ENCODE assay signal across 21 cellular contexts in the genomic region with DNA sequence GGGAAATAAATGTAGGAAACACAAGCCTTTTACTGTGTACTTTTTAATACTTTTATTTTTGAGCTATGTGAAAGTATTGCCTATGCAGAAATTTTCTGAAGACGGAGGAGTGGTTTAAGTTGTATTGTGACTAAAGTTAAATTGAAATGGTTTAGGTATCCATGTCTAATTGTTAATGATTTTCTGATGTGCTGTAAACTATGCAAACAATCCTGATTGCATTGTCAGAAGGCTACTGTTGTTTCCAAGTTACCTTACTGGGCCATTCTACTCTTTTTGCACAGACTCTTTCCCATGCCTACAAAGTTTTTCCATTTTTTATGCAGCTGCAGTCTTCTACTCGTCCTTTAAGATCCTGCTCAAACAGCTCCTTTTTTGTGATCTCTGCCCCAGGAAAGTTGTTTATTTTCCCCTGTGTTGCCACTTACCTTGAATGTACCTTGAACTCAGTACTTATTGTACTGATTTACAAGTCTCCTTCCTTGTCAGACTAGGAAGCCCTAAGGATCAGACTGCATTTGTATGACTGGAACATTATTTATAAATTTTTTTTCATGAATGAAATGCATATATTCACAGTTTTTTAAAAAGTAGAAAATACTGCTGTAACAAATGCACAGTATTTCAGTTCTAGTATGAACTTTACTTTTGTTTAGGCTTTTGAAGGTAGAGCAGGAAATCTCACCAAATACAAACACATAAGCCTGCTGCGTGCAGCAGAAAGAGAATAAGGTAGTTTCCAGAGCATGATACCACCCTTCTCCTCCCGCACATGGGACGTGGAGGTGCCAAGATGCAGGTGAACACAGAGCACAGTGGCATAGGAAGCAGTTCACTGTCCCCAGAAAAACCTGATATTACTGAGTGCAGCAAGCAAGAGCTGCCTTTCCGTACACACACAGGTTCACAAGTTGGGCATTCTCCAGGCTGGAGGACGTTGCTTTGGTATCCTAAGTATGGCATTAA.
"Had no signal": no experiment of that assay in that cellular context is flagged by ENCODE, and none has a peak within 500 bp of the region (broad histone marks: within the 10 kb centered on the region; RNA-seq: fewer than 3 reads in every experiment).

No MANE protein-coding gene starts in this region.

- H3K36me3 Mint-ChIP-seq: naive thymus-derived CD8-positive, alpha-beta T cell; stimulated activated effector memory CD8-positive, alpha-beta T cell treated with anti-CD3 and anti-CD28 coated beads, Interleukin-12 subunit alpha, Interleukin-12 subunit beta, amount 100 ng/mL, for 72 hours had no signal

- H3K9me3 Mint-ChIP-seq: effector memory CD8-positive, alpha-beta T cell; naive thymus-derived CD8-positive, alpha-beta T cell; stimulated activated effector memory CD8-positive, alpha-beta T cell treated with anti-CD3 and anti-CD28 coated beads, Interleukin-12 subunit alpha, Interleukin-12 subunit beta, amount 100 ng/mL, for 72 hours had no signal

- H3K27ac Mint-ChIP-seq: effector memory CD8-positive, alpha-beta T cell; naive thymus-derived CD8-positive, alpha-beta T cell; stimulated activated effector memory CD8-positive, alpha-beta T cell treated with anti-CD3 and anti-CD28 coated beads, Interleukin-12 subunit alpha, Interleukin-12 subunit beta, amount 100 ng/mL, for 72 hours had no signal

- H3K4me1 ChIP-seq: esophagus muscularis mucosa, gastrocnemius medialis, heart right ventricle, right atrium auricular region, suprapubic skin, thyroid gland, upper lobe of left lung, uterus had no signal

- H3K27ac ChIP-seq: epithelial cell of prostate, esophagus muscularis mucosa, gastrocnemius medialis, heart right ventricle, neutrophil, ovary, right atrium auricular region, suprapubic skin, thyroid gland, upper lobe of left lung, uterus had no signal

- H3K4me3 Mint-ChIP-seq: effector memory CD8-positive, alpha-beta T cell; naive thymus-derived CD8-positive, alpha-beta T cell; stimulated activated effector memory CD8-positive, alpha-beta T cell treated with anti-CD3 and anti-CD28 coated beads, Interleukin-12 subunit alpha, Interleukin-12 subunit beta, amount 100 ng/mL, for 72 hours had no signal

- H3K4me1 Mint-ChIP-seq: naive thymus-derived CD8-positive, alpha-beta T cell; stimulated activated effector memory CD8-positive, alpha-beta T cell treated with anti-CD3 and anti-CD28 coated beads, Interleukin-12 subunit alpha, Interleukin-12 subunit beta, amount 100 ng/mL, for 72 hours had no signal

- H3K9me3 ChIP-seq: esophagus muscularis mucosa, gastrocnemius medialis, heart right ventricle, neutrophil, ovary, right atrium auricular region, suprapubic skin, thyroid gland, upper lobe of left lung, uterus had no signal

- DNase-seq: cortex of kidney; effector memory CD8-positive, alpha-beta T cell; gastrocnemius medialis; heart right ventricle; islet precursor cell; mesendoderm; naive thymus-derived CD8-positive, alpha-beta T cell; ovary; stimulated activated CD4-positive, alpha-beta T cell treated with anti-CD3 and anti-CD28 coated beads, Interleukin-2, amount 100 ng/mL, for 48 hours; stimulated activated CD8-positive, alpha-beta memory T cell treated with anti-CD3 and anti-CD28 coated beads, Interleukin-4, amount 100 ng/mL, for 48 hours; stimulated activated naive CD8-positive, alpha-beta T cell treated with anti-CD3 and anti-CD28 coated beads, Interleukin-15, Interleukin-2, amounts not matched to agents 100 U/mL and 50 U/mL, for 24 hours; thyroid gland; upper lobe of left lung; uterus had no signal

- H3K36me3 ChIP-seq: esophagus muscularis mucosa, gastrocnemius medialis, heart right ventricle, neutrophil, ovary, right atrium auricular region, suprapubic skin, thyroid gland, upper lobe of left lung, uterus had no signal

- H3K27me3 ChIP-seq: gastrocnemius medialis, neutrophil, ovary, right atrium auricular region, suprapubic skin, thyroid gland, upper lobe of left lung, uterus had no signal

- ATAC-seq: effector memory CD8-positive, alpha-beta T cell; gastrocnemius medialis; heart right ventricle; naive thymus-derived CD8-positive, alpha-beta T cell; stimulated activated effector memory CD8-positive, alpha-beta T cell treated with anti-CD3 and anti-CD28 coated beads, Interleukin-12 subunit alpha, Interleukin-12 subunit beta, amount 100 ng/mL, for 72 hours; stimulated activated naive CD8-positive, alpha-beta T cell treated with anti-CD3 and anti-CD28 coated beads, Interleukin-15, Interleukin-2, amounts not matched to agents 100 U/mL and 50 U/mL, for 24 hours had no signal

- H3K4me3 ChIP-seq: esophagus muscularis mucosa, gastrocnemius medialis, heart right ventricle, ovary, right atrium auricular region, smooth muscle cell, suprapubic skin, thyroid gland, upper lobe of left lung, uterus had no signal

- H3K4me2 ChIP-seq: smooth muscle cell had no signal
